ENCODE assay signal across 1 cellular context in the genomic region with DNA sequence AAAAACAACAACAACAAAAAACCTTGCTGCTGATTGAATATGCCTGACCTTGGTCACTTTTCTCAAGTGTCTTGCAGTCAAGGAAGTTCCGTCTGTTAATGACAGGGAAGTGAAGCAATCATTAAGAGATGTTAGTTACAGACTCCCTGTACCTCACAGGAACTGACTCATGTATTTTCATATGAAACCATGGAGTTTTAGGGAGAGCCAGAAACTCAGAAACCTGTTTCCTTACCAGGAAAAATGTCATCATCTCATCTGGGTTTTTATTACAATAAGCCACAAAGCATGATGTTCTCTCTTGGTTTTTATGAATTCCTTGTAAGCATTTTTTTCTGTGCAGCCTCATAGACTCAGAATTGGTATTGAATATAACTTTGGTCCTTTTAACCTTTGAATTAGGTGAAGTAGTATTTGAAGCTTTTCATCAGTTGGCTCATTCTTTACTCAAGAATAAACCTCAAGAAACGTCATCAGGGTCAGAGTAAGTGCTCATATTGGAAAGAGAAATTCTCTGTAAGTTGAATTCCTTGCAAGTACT.
TF ChIP-seq lines count a peak whose summit lies in the region.

No MANE protein-coding gene starts in this region.

TF ChIP-seq in HCT116, 20 proteins besides CTCF, POLR2A, EP300 and RAD21 (continued from another document):
- TF ChIP-seq, protein P1, sequence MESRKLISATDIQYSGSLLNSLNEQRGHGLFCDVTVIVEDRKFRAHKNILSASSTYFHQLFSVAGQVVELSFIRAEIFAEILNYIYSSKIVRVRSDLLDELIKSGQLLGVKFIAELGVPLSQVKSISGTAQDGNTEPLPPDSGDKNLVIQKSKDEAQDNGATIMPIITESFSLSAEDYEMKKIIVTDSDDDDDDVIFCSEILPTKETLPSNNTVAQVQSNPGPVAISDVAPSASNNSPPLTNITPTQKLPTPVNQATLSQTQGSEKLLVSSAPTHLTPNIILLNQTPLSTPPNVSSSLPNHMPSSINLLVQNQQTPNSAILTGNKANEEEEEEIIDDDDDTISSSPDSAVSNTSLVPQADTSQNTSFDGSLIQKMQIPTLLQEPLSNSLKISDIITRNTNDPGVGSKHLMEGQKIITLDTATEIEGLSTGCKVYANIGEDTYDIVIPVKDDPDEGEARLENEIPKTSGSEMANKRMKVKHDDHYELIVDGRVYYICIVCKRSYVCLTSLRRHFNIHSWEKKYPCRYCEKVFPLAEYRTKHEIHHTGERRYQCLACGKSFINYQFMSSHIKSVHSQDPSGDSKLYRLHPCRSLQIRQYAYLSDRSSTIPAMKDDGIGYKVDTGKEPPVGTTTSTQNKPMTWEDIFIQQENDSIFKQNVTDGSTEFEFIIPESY (IDR thresholded peaks at IDR 0.05; ENCODE audit: extremely low read depth, insufficient replicate concordance, low read length): no peak
- TF ChIP-seq, protein P2, sequence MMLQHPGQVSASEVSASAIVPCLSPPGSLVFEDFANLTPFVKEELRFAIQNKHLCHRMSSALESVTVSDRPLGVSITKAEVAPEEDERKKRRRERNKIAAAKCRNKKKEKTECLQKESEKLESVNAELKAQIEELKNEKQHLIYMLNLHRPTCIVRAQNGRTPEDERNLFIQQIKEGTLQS (IDR thresholded peaks at IDR 0.05): no peak
